9 cellular contexts compared by ENCODE assay signal in the genomic region with DNA sequence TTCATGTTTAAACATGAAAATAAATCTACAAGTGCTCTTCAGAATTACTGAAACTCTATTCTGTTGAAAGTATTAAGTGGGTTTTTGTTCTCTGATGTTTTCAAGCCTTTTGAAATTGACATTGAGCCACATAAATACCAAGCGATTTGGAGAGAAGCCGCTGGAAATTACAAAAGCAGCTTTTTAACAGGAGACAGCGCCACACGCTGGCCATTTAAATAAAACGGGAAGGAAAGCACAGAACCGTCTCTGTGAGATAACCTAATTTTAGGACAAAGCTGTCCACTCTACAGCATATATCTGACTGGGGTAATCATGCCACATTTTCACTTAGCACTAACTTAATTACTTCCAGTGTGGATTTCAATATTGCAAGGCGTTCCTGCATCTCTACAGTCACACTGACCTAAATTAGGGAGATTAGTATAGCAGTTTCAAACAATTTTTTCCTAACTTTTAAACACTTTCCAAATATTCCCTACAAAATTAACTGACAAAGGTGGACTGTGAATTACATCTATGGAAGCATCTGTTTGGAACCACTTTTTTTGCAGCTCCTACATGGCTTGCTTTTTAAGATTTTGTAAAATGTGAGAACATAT. TPM values are rescaled to one million over a fixed set of nuclear protein-coding genes. Genes with fewer than 3 reads are reported as not detected.
DNase-seq lines count a peak whose midpoint lies in the region; ATAC-seq, FAIRE-seq and TF ChIP-seq lines count a peak whose summit lies in the region.
"Had no signal": no experiment of that assay in that cellular context is flagged by ENCODE, and none has a peak within 500 bp of the region (broad histone marks: within the 10 kb centered on the region; RNA-seq: fewer than 3 reads in every experiment).

No MANE protein-coding gene starts in this region.

- no peak for TF ChIP-seq POLR2A in GM12892 (IDR thresholded peaks at IDR 0.05; ENCODE audit: low read depth, low read length)
- no peak for TF ChIP-seq POLR2A in thyroid gland (IDR thresholded peaks at IDR 0.05)

- ATAC-seq in HG03108 (IDR thresholded peaks at IDR 0.05; ENCODE audit: unreplicated experiment): no peak

- no peaks in the 10 kb centered on the region for H3K9me3 Mint-ChIP-seq in activated T-helper 1 cell treated with anti-CD3 and anti-CD28 coated beads, Interleukin-12 subunit alpha, Interleukin-12 subunit beta, Interleukin-2, Interleukin-4 antibody, amounts not matched to agents 30 ng/mL and 10 ng/mL and 1 ng/mL, durations not matched to agents 14 hours and 24 hours and 36 hours

- peaks cover 17% of the 10 kb centered on the region for H3K27me3 ChIP-seq in adipocyte (replicated peaks; ENCODE audit: control insufficient read depth, insufficient read depth, low read length)
- no peaks in the 10 kb centered on the region for H3K27me3 ChIP-seq in thyroid gland

- no peak overlapping the region for H3K27ac Mint-ChIP-seq in activated T-helper 1 cell treated with anti-CD3 and anti-CD28 coated beads, Interleukin-12 subunit alpha, Interleukin-12 subunit beta, Interleukin-2, Interleukin-4 antibody, amounts not matched to agents 30 ng/mL and 10 ng/mL and 1 ng/mL, durations not matched to agents 14 hours and 24 hours and 36 hours

- TF ChIP-seq CTCF in AG10803 (conservative IDR thresholded peaks at IDR 0.05; ENCODE audit: low read length) (peak; percentile 58), thyroid gland (IDR thresholded peaks at IDR 0.05) (peak in 5 of 6 experiments; percentile 21 to 66 (median 48))

- H3K4me1 ChIP-seq in adipocyte (ENCODE audit: control insufficient read depth, insufficient read depth, low read length): no peaks in the 10 kb centered on the region
- H3K4me1 ChIP-seq in thyroid gland: no peaks in the 10 kb centered on the region

- H3K4me3 ChIP-seq in AG10803 (ENCODE audit: low read length) (no peak overlapping the region), adipocyte (ENCODE audit: low read length) (no peak overlapping the region), thyroid gland (replicated peaks in 1 of 3) (no peak overlapping the region)

- H3K9me3 ChIP-seq in adipocyte (ENCODE audit: control insufficient read depth, low read length) (no peaks in the 10 kb centered on the region), thyroid gland (no peaks in the 10 kb centered on the region)

- H3K9ac ChIP-seq in adipocyte (ENCODE audit: low read length): no peak overlapping the region

- H3K27ac ChIP-seq in thyroid gland: no peak overlapping the region
- H3K27ac ChIP-seq: epithelial cell of prostate had no signal

- H3K36me3 ChIP-seq in adipocyte (ENCODE audit: control insufficient read depth, insufficient read depth, low read length, severe bottlenecking) (no peaks in the 10 kb centered on the region), thyroid gland (no peaks in the 10 kb centered on the region)

- no peak overlapping the region for H3K4me3 Mint-ChIP-seq in activated T-helper 1 cell treated with anti-CD3 and anti-CD28 coated beads, Interleukin-12 subunit alpha, Interleukin-12 subunit beta, Interleukin-2, Interleukin-4 antibody, amounts not matched to agents 30 ng/mL and 10 ng/mL and 1 ng/mL, durations not matched to agents 14 hours and 24 hours and 36 hours

- peak; percentile 56 for FAIRE-seq in GM12892 (lab: Jason Lieb, UNC)

- H3K27me3 Mint-ChIP-seq in activated T-helper 1 cell treated with anti-CD3 and anti-CD28 coated beads, Interleukin-12 subunit alpha, Interleukin-12 subunit beta, Interleukin-2, Interleukin-4 antibody, amounts not matched to agents 30 ng/mL and 10 ng/mL and 1 ng/mL, durations not matched to agents 14 hours and 24 hours and 36 hours (ENCODE audit: insufficient read depth): peaks cover 3% of the 10 kb centered on the region

- intact Hi-C loops in thyroid gland (cut with DNase I): loop anchor here (5.0 kb wide), 1 partner anchor 746 kb away; no protein-coding TSS in a partner anchor
- intact Hi-C loops in activated T-helper 1 cell treated with anti-CD3 and anti-CD28 coated beads, Interleukin-12 subunit alpha, Interleukin-12 subunit beta, Interleukin-2, Interleukin-4 antibody, amounts not matched to agents 30 ng/mL and 10 ng/mL and 1 ng/mL, durations not matched to agents 14 hours and 24 hours and 36 hours (cut with micrococcal nuclease): loop anchor here (1.0 kb wide), 1 partner anchor 742 kb away; no protein-coding TSS in a partner anchor

- H3K36me3 Mint-ChIP-seq in activated T-helper 1 cell treated with anti-CD3 and anti-CD28 coated beads, Interleukin-12 subunit alpha, Interleukin-12 subunit beta, Interleukin-2, Interleukin-4 antibody, amounts not matched to agents 30 ng/mL and 10 ng/mL and 1 ng/mL, durations not matched to agents 14 hours and 24 hours and 36 hours (ENCODE audit: low read depth): no peaks in the 10 kb centered on the region

- H3K4me1 Mint-ChIP-seq in activated T-helper 1 cell treated with anti-CD3 and anti-CD28 coated beads, Interleukin-12 subunit alpha, Interleukin-12 subunit beta, Interleukin-2, Interleukin-4 antibody, amounts not matched to agents 30 ng/mL and 10 ng/mL and 1 ng/mL, durations not matched to agents 14 hours and 24 hours and 36 hours (ENCODE audit: low read depth): no peaks in the 10 kb centered on the region

- WGBS in thyroid gland, 2 donors: 1 to 2% methylated on average over 7 of the region's 7 CpGs

- DNase-seq in AG10803 (ENCODE audit: low read depth) (peak; percentile 28), GM12892 (ENCODE audit: insufficient read length) (no peak), NCI-H2196 treated with DMSO at 0.1 percent for 48 hours (lab: John Stamatoyannopoulos, UW; ENCODE audit: unreplicated experiment) (peak; percentile 24), adipocyte (ENCODE audit: low read depth) (peak; percentile 71), iris pigment epithelial cell (ENCODE audit: low read depth) (peak; percentile 31), thyroid gland (peak; percentile 50 to 63)
- DNase-seq in activated T-helper 1 cell treated with anti-CD3 and anti-CD28 coated beads, Interleukin-12 subunit alpha, Interleukin-12 subunit beta, Interleukin-2, Interleukin-4 antibody, amounts not matched to agents 30 ng/mL and 10 ng/mL and 1 ng/mL, durations not matched to agents 14 hours and 24 hours and 36 hours (ENCODE audit: low spot score): no peak

RNA-seq across cellular contexts. Expression of a gene that starts 6.8 kb away (rescaled TPM):
- polyA plus RNA-seq in GM12892 (2012; ENCODE audit: missing spikeins): not detected
- 10 to 100 TPM; 19.3 to 57.3 (median 32.0) TPM for total RNA-seq in thyroid gland
- not detected in 2 replicates for total RNA-seq in activated T-helper 1 cell treated with anti-CD3 and anti-CD28 coated beads, Interleukin-12 subunit alpha, Interleukin-12 subunit beta, Interleukin-2, Interleukin-4 antibody, amounts not matched to agents 30 ng/mL and 10 ng/mL and 1 ng/mL, durations not matched to agents 14 hours and 24 hours and 36 hours

Comparison
In these comparisons a context has a peak if more than half of its experiments do, and no peak if none do; other contexts are left out.
1. DNase-seq: peak in AG10803 (single experiment), NCI-H2196 treated with DMSO at 0.1 percent for 48 hours (single experiment), adipocyte (single experiment), iris pigment epithelial cell (single experiment) and thyroid gland (2 of 2); none in GM12892 (single experiment) and activated T-helper 1 cell treated with anti-CD3 and anti-CD28 coated beads, Interleukin-12 subunit alpha, Interleukin-12 subunit beta, Interleukin-2, Interleukin-4 antibody, amounts not matched to agents 30 ng/mL and 10 ng/mL and 1 ng/mL, durations not matched to agents 14 hours and 24 hours and 36 hours (single experiment).
2. RNA of a gene that starts 6.8 kb away (total RNA-seq): 19.3 to 57.3 TPM in thyroid gland; not detected in activated T-helper 1 cell treated with anti-CD3 and anti-CD28 coated beads, Interleukin-12 subunit alpha, Interleukin-12 subunit beta, Interleukin-2, Interleukin-4 antibody, amounts not matched to agents 30 ng/mL and 10 ng/mL and 1 ng/mL, durations not matched to agents 14 hours and 24 hours and 36 hours; every median in the first group is over 10 times any median in the second.